Comparison of ENCODE assay signal across 8 cellular contexts in the genomic region with DNA sequence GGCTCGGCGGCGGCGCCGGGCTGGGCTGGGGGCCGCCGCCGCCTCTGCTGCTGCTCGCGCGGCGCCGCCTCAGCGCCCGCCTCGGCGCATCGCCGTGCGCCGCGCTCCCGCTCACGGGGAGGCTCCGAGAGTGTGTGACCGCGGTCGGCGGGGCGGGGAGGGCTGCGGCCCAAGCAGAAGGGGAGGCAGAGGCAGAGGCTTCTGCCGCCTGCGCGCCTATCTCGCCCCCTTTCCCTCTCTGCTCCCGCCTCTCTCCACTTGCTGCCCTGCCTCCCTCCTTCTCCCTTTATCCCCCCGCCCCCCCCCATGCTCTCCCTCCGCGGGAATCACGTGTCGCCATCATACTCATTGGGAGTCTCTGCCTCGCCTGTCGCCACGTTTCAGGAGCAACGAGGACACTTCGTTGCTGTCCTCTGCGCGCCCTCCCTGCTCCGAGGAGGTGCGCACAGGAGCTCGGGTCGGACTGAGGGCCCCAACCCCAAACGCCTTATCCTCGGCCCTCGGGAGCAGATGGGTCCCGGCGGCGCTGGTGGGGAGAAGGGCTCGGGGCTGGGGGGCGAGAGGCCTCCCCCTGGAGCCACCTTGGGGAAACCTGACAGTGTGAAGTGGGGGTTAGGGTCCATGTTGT. TPM values are rescaled to one million over a fixed set of nuclear protein-coding genes. Genes with fewer than 3 reads are reported as not detected.
DNase-seq lines count a peak whose midpoint lies in the region; ATAC-seq and TF ChIP-seq lines count a peak whose summit lies in the region.

A gene with protein sequence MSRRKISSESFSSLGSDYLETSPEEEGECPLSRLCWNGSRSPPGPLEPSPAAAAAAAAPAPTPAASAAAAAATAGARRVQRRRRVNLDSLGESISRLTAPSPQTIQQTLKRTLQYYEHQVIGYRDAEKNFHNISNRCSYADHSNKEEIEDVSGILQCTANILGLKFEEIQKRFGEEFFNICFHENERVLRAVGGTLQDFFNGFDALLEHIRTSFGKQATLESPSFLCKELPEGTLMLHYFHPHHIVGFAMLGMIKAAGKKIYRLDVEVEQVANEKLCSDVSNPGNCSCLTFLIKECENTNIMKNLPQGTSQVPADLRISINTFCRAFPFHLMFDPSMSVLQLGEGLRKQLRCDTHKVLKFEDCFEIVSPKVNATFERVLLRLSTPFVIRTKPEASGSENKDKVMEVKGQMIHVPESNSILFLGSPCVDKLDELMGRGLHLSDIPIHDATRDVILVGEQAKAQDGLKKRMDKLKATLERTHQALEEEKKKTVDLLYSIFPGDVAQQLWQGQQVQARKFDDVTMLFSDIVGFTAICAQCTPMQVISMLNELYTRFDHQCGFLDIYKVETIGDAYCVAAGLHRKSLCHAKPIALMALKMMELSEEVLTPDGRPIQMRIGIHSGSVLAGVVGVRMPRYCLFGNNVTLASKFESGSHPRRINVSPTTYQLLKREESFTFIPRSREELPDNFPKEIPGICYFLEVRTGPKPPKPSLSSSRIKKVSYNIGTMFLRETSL (minus strand): TSS at position 203 of the 628 bp plus-strand sequence. CDS start 421 bp downstream, outside the sequence.

- H3K9me3 ChIP-seq in PC-9 (ENCODE audit: insufficient read depth, low read depth) (no peaks in the 10 kb centered on the region), esophagus muscularis mucosa (no peaks in the 10 kb centered on the region), neural cell (ENCODE audit: low read length) (no peaks in the 10 kb centered on the region)

- TF ChIP-seq CTCF in PC-9 (conservative IDR thresholded peaks at IDR 0.05) (no peak), esophagus muscularis mucosa (IDR thresholded peaks at IDR 0.05) (no peak), neural cell (IDR thresholded peaks at IDR 0.05; ENCODE audit: poor library complexity, severe bottlenecking) (no peak)

- H3K4me1 Mint-ChIP-seq in activated naive CD4-positive, alpha-beta T cell treated with anti-CD3 and anti-CD28 coated beads, Interleukin-2, amount 10 ng/mL, durations not matched to agents 7 days and 5 days = peaks cover 3% of the 10 kb centered on the region

- no peak for TF ChIP-seq RAD21 in neural cell (conservative IDR thresholded peaks at IDR 0.05)

- DNase-seq in activated naive CD4-positive, alpha-beta T cell treated with anti-CD3 and anti-CD28 coated beads, Interleukin-2, amount 10 ng/mL, durations not matched to agents 7 days and 5 days = no peak
- no peak for DNase-seq in activated naive CD4-positive, alpha-beta T cell treated with anti-CD3 and anti-CD28 coated beads, Interleukin-2, amount 50 U/mL, for 16 hours
- DNase-seq in PC-9 = no peak
- no peak for DNase-seq in esophagus muscularis mucosa (ENCODE audit: extremely low spot score)
- DNase-seq in T1000 (lab: John Stamatoyannopoulos, UW) = no peak
- DNase-seq in GM19238 (ENCODE audit: insufficient read length, low spot score) = no peak

- POLR2A ChIA-PET in PC-9 (lab: Charles Lee; ENCODE audit: unreplicated experiment) = no interaction called here

- no peak for TF ChIP-seq EP300 in esophagus muscularis mucosa (IDR thresholded peaks at IDR 0.05)
- TF ChIP-seq EP300 in neural cell (conservative IDR thresholded peaks at IDR 0.05; ENCODE audit: poor library complexity, severe bottlenecking) = no peak

- H3K4me3 Mint-ChIP-seq in activated naive CD4-positive, alpha-beta T cell treated with anti-CD3 and anti-CD28 coated beads, Interleukin-2, amount 10 ng/mL, durations not matched to agents 7 days and 5 days = peak within 1 kb of the TSS; percentile 53

- H2AFZ ChIP-seq in PC-9 (peak within 1 kb of the TSS; percentile 40; the same call in 1 of the 2 replicates), neural cell (ENCODE audit: low read depth, low read length) (peak within 1 kb of the TSS; percentile 12)

- H3K4me3 ChIP-seq in PC-9 = peak within 1 kb of the TSS; percentile 43; the same call in 1 of the 2 replicates
- peak within 1 kb of the TSS; percentile 49 to 66 (median 52) for H3K4me3 ChIP-seq in esophagus muscularis mucosa
- H3K4me3 ChIP-seq in neural cell (ENCODE audit: low read length) = peak within 1 kb of the TSS; percentile 77

- 1% methylated on average over 24 of the region's 60 CpGs for WGBS in esophagus muscularis mucosa

- H3F3A ChIP-seq in PC-9 (ENCODE audit: insufficient read depth, low read depth) (no peaks in the 10 kb centered on the region), neural cell (ENCODE audit: insufficient read depth, low read length, poor library complexity, severe bottlenecking) (no peaks in the 10 kb centered on the region)

- H3K27ac Mint-ChIP-seq in activated naive CD4-positive, alpha-beta T cell treated with anti-CD3 and anti-CD28 coated beads, Interleukin-2, amount 10 ng/mL, durations not matched to agents 7 days and 5 days = no peak within 1 kb of the TSS

- peak within 1 kb of the TSS; percentile 71 for H3K9ac ChIP-seq in neural cell (ENCODE audit: low read length)

- no peaks in the 10 kb centered on the region for H3K36me3 Mint-ChIP-seq in activated naive CD4-positive, alpha-beta T cell treated with anti-CD3 and anti-CD28 coated beads, Interleukin-2, amount 10 ng/mL, durations not matched to agents 7 days and 5 days

- peak within 1 kb of the TSS; percentile 60 for H3K4me2 ChIP-seq in PC-9
- H3K4me2 ChIP-seq in neural cell (ENCODE audit: low read length) = peak within 1 kb of the TSS; percentile 84

- CTCF ChIA-PET in activated naive CD4-positive, alpha-beta T cell treated with anti-CD3 and anti-CD28 coated beads, Interleukin-2, amount 10 ng/mL, durations not matched to agents 7 days and 5 days (lab: Charles Lee) = no interaction called here
- CTCF ChIA-PET in PC-9 (lab: Charles Lee) = no interaction called here

- BruUV-seq in PC-9 (replicated peaks; lab: Mats Ljungman, UMichigan) = no TSS peak

- H3K9me3 Mint-ChIP-seq in activated naive CD4-positive, alpha-beta T cell treated with anti-CD3 and anti-CD28 coated beads, Interleukin-2, amount 10 ng/mL, durations not matched to agents 7 days and 5 days = no peaks in the 10 kb centered on the region

- no peak for TF ChIP-seq POLR2A in esophagus muscularis mucosa (IDR thresholded peaks at IDR 0.05; ENCODE audit: low read depth)

- H3K27ac ChIP-seq in PC-9 (no peak within 1 kb of the TSS), esophagus muscularis mucosa (replicated peaks in 1 of 4) (peak within 1 kb of the TSS; percentile 14 to 48 (median 40)), neural cell (ENCODE audit: low read length) (peak within 1 kb of the TSS; percentile 38)

- H3K79me2 ChIP-seq in PC-9 (ENCODE audit: low read depth) (no peaks in the 10 kb centered on the region), neural cell (replicated peaks; ENCODE audit: insufficient read depth, low read length) (no peaks in the 10 kb centered on the region)

- peak; percentile 29 for ATAC-seq in HG02973 (IDR thresholded peaks at IDR 0.05; ENCODE audit: unreplicated experiment)

- H3K27me3 ChIP-seq in PC-9 (ENCODE audit: insufficient read depth, low read depth) (peaks cover 27% of the 10 kb centered on the region; the same call in 1 of the 2 replicates), esophagus muscularis mucosa (peaks cover 0 to 74% (median 10%) of the 10 kb centered on the region in 4 donors), neural cell (ENCODE audit: insufficient read depth, low read depth, low read length) (peaks cover 11% of the 10 kb centered on the region)

- H4K20me1 ChIP-seq in PC-9 (ENCODE audit: insufficient read depth) = no peaks in the 10 kb centered on the region
- no peaks in the 10 kb centered on the region for H4K20me1 ChIP-seq in neural cell (ENCODE audit: insufficient read depth)

- H3K36me3 ChIP-seq in PC-9 (ENCODE audit: low read depth) (no peaks in the 10 kb centered on the region), esophagus muscularis mucosa (no peaks in the 10 kb centered on the region), neural cell (ENCODE audit: insufficient read depth, low read length) (no peaks in the 10 kb centered on the region)

- H3K4me1 ChIP-seq in PC-9 (replicated peaks; ENCODE audit: insufficient read depth) (0 out of 2 replicates have a peak, but pooled peaks cover 7% of the 10 kb centered on the region), esophagus muscularis mucosa (peaks cover 15 to 25% (median 20%) of the 10 kb centered on the region in 4 donors)

- H3K9me2 ChIP-seq in PC-9 (ENCODE audit: insufficient read depth) (no peaks in the 10 kb centered on the region), neural cell (ENCODE audit: insufficient read depth, low read length) (no peaks in the 10 kb centered on the region)

- H3K27me3 Mint-ChIP-seq in activated naive CD4-positive, alpha-beta T cell treated with anti-CD3 and anti-CD28 coated beads, Interleukin-2, amount 10 ng/mL, durations not matched to agents 7 days and 5 days = peaks cover 41% of the 10 kb centered on the region

- intact Hi-C loops in PC-9 (cut with micrococcal nuclease; ENCODE audit: unreplicated experiment) (no loop called here), esophagus muscularis mucosa (cut with DNase I) (no loop called here)

TF ChIP-seq in neural cell, 6 proteins besides CTCF, POLR2A, EP300 and RAD21 (continues in another document):
- TF ChIP-seq MXI1 (conservative IDR thresholded peaks at IDR 0.05; ENCODE audit: poor library complexity, severe bottlenecking) = peak; percentile 61
- TF ChIP-seq, protein P1, sequence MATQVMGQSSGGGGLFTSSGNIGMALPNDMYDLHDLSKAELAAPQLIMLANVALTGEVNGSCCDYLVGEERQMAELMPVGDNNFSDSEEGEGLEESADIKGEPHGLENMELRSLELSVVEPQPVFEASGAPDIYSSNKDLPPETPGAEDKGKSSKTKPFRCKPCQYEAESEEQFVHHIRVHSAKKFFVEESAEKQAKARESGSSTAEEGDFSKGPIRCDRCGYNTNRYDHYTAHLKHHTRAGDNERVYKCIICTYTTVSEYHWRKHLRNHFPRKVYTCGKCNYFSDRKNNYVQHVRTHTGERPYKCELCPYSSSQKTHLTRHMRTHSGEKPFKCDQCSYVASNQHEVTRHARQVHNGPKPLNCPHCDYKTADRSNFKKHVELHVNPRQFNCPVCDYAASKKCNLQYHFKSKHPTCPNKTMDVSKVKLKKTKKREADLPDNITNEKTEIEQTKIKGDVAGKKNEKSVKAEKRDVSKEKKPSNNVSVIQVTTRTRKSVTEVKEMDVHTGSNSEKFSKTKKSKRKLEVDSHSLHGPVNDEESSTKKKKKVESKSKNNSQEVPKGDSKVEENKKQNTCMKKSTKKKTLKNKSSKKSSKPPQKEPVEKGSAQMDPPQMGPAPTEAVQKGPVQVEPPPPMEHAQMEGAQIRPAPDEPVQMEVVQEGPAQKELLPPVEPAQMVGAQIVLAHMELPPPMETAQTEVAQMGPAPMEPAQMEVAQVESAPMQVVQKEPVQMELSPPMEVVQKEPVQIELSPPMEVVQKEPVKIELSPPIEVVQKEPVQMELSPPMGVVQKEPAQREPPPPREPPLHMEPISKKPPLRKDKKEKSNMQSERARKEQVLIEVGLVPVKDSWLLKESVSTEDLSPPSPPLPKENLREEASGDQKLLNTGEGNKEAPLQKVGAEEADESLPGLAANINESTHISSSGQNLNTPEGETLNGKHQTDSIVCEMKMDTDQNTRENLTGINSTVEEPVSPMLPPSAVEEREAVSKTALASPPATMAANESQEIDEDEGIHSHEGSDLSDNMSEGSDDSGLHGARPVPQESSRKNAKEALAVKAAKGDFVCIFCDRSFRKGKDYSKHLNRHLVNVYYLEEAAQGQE (IDR thresholded peaks at IDR 0.05; ENCODE audit: borderline replicate concordance) = no peak

RNA-seq across cellular contexts. Expression of the gene that starts here (rescaled TPM):
- not detected in 2 replicates for total RNA-seq in PC-9 (2021)
- total RNA-seq in esophagus muscularis mucosa = 1 to 10 TPM; 2.5 to 7.7 (median 4.4) TPM
- 4.9 and 5.1 TPM in 2 replicates for polyA plus RNA-seq in neural cell
- 21.7 and 23.7 TPM in 2 replicates for polyA minus RNA-seq in neural cell
